ENCODE assay signal across 2 cellular contexts in genomic region chr1:30930631-30931173, GRCh38.
TF ChIP-seq lines count a peak whose summit lies in the region.

No MANE protein-coding gene starts in this region.

TF ChIP-seq in A549, 52 proteins besides CTCF, POLR2A, EP300 and RAD21 (continued from another document):
- TF ChIP-seq ELK1 (IDR thresholded peaks at IDR 0.05; ENCODE audit: low read depth, low read length) (no peak), NR3C1 (IDR thresholded peaks at IDR 0.05) (no peak), HOXA7 (CRISPR knock-in tag; IDR thresholded peaks at IDR 0.05) (no peak)

TF ChIP-seq in GM12878, 131 proteins besides CTCF, POLR2A, EP300 and RAD21 (continued from another document):
- TF ChIP-seq BCLAF1 (IDR thresholded peaks at IDR 0.05): no peak
- TF ChIP-seq KAT2A (conservative IDR thresholded peaks at IDR 0.05; ENCODE audit: control insufficient read depth, low read depth, low read length): no peak
- no peak for TF ChIP-seq RCOR1 (conservative IDR thresholded peaks at IDR 0.05; ENCODE audit: low read depth, low read length)
- no peak for TF ChIP-seq ATF7 (IDR thresholded peaks at IDR 0.05; ENCODE audit: low read depth)
- no peak for TF ChIP-seq ESRRA (IDR thresholded peaks at IDR 0.05; ENCODE audit: low read length)
- no peak for TF ChIP-seq IRF3 (IDR thresholded peaks at IDR 0.05)
- no peak for TF ChIP-seq HDAC2 (IDR thresholded peaks at IDR 0.05)
- TF ChIP-seq WRNIP1 (IDR thresholded peaks at IDR 0.05; ENCODE audit: borderline replicate concordance, low read depth, low read length): no peak
- TF ChIP-seq POU2F2 (IDR thresholded peaks at IDR 0.05; ENCODE audit: borderline replicate concordance, low read depth, low read length): 0 out of 3 replicates have a peak, but pooled peaks have one; percentile 5
- TF ChIP-seq PKNOX1 (IDR thresholded peaks at IDR 0.05): no peak
- no peak for TF ChIP-seq TBL1XR1 (IDR thresholded peaks at IDR 0.05; ENCODE audit: low read depth, low read length)
- peak; percentile 53; the same call in 1 of the 2 replicates for TF ChIP-seq POLR2AphosphoS5 (IDR thresholded peaks at IDR 0.05; ENCODE audit: low read length)
- no peak for TF ChIP-seq MEF2B (IDR thresholded peaks at IDR 0.05; ENCODE audit: partially characterized antibody, poor library complexity, severe bottlenecking)
TF ChIP-seq in GM12878: peak in this region for 2.
